22 cellular contexts compared by ENCODE assay signal in the genomic region with DNA sequence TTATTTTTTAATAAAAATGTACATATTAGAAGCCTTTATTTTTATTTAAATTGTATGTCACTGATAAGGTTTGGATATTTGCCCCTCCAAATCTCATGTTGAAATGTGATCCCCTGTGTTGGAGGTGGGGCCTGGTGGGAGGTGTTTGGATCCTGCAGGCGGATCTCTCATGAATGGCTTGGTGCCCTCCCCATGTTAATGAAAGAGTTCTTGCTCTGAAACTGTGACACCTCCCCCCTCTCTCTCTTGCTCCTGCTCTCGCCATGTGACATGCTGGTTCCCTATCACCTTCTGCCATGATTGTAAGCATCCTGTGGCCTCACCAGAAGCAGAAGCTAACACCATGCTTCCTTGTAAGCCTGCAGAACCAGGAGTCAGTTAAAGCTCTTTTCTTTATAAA. TPM values are rescaled to one million over a fixed set of nuclear protein-coding genes. Genes with fewer than 3 reads are reported as not detected.
DNase-seq lines count a peak whose midpoint lies in the region; ATAC-seq, FAIRE-seq and TF ChIP-seq lines count a peak whose summit lies in the region.
"Had no signal": no experiment of that assay in that cellular context is flagged by ENCODE, and none has a peak within 500 bp of the region (broad histone marks: within the 10 kb centered on the region; RNA-seq: fewer than 3 reads in every experiment).

No MANE protein-coding gene starts in this region.

- H3K4me1 ChIP-seq in IMR-90 (ENCODE audit: control insufficient read depth, insufficient read depth, low read length) (no peaks in the 10 kb centered on the region), mesendoderm (ENCODE audit: control insufficient read depth, low read depth, low read length) (no peaks in the 10 kb centered on the region), smooth muscle cell (ENCODE audit: low read depth) (peaks cover 18% of the 10 kb centered on the region)
- H3K4me1 ChIP-seq: BE2C, Caco-2 had no signal

- no peaks in the 10 kb centered on the region for H3K79me2 ChIP-seq in mesendoderm (ENCODE audit: control insufficient read depth, insufficient read depth, low read length)
- no peaks in the 10 kb centered on the region for H3K79me2 ChIP-seq in smooth muscle cell (ENCODE audit: low read depth)

- H3F3A ChIP-seq in smooth muscle cell (ENCODE audit: low read depth) = peaks cover 4% of the 10 kb centered on the region

- dilution Hi-C loops in IMR-90 (cut with HindIII; ENCODE audit: low sequenced_read_pairs, unreplicated experiment) = no loop called here

- no peak overlapping the region for H3K9ac ChIP-seq in IMR-90 (ENCODE audit: low read depth, low read length)
- no peak overlapping the region for H3K9ac ChIP-seq in mesendoderm (ENCODE audit: low read length)
- H3K9ac ChIP-seq in smooth muscle cell (ENCODE audit: low read depth) = no peak overlapping the region

- H2BK5ac ChIP-seq in IMR-90 (ENCODE audit: low read depth, low read length, poor library complexity, severe bottlenecking) (no peak overlapping the region), mesendoderm (ENCODE audit: low read length) (no peak overlapping the region)

- H3K36me3 ChIP-seq in IMR-90 (ENCODE audit: control insufficient read depth, insufficient read depth, low read length) (no peaks in the 10 kb centered on the region), mesendoderm (ENCODE audit: control insufficient read depth, insufficient read depth, low read length) (no peaks in the 10 kb centered on the region), smooth muscle cell (ENCODE audit: low read depth) (no peaks in the 10 kb centered on the region)
- H3K36me3 ChIP-seq: BE2C had no signal

- no peaks in the 10 kb centered on the region for H3K27me3 ChIP-seq in IMR-90 (ENCODE audit: control insufficient read depth, insufficient read depth, low read length)
- no peaks in the 10 kb centered on the region for H3K27me3 ChIP-seq in mesendoderm (ENCODE audit: insufficient read depth, low read length, poor library complexity)
- no peaks in the 10 kb centered on the region for H3K27me3 ChIP-seq in smooth muscle cell (ENCODE audit: low read depth)

- H2BK20ac ChIP-seq in IMR-90 (ENCODE audit: low read depth, low read length) = no peak overlapping the region

- no peaks in the 10 kb centered on the region for H4K20me1 ChIP-seq in IMR-90 (ENCODE audit: insufficient read depth, low read length)
- no peaks in the 10 kb centered on the region for H4K20me1 ChIP-seq in smooth muscle cell (ENCODE audit: low read depth)

- peak overlapping the region; percentile 28; the same call in 1 of the 2 replicates for H2AK5ac ChIP-seq in IMR-90 (ENCODE audit: low read depth, low read length)
- H2AK5ac ChIP-seq in mesendoderm (ENCODE audit: low read length) = no peak overlapping the region

- H3K4me2 ChIP-seq in IMR-90 (ENCODE audit: low read depth, low read length) = no peak overlapping the region
- H3K4me2 ChIP-seq in mesendoderm (ENCODE audit: low read length) = no peak overlapping the region
- peak overlapping the region; percentile 71 for H3K4me2 ChIP-seq in smooth muscle cell

- no peaks in the 10 kb centered on the region for H3K9me3 ChIP-seq in IMR-90 (ENCODE audit: control insufficient read depth, insufficient read depth, low read length)
- H3K9me3 ChIP-seq in smooth muscle cell (replicated peaks; ENCODE audit: low read depth) = no peaks in the 10 kb centered on the region
- H3K9me3 ChIP-seq: BE2C, Caco-2 had no signal

- no peak for TF ChIP-seq RAD21 in IMR-90 (IDR thresholded peaks at IDR 0.05; ENCODE audit: low read length)

- no peak overlapping the region for H2AK9ac ChIP-seq in IMR-90 (replicated peaks; ENCODE audit: low read depth, low read length, poor library complexity)

- POLR2A ChIA-PET in IMR-90 (lab: Charles Lee; ENCODE audit: unreplicated experiment) = no interaction called here

- in situ Hi-C loops in IMR-90 (cut with MboI; ENCODE audit: low sequenced_read_pairs) = loop anchor here (10.0 kb wide), 1 partner anchor 396 kb away; no protein-coding TSS in a partner anchor

- H4K8ac ChIP-seq in IMR-90 (ENCODE audit: low read depth in 2 of 2, low read length in 2 of 2) (no peak overlapping the region), mesendoderm (ENCODE audit: low read depth, low read length) (no peak overlapping the region)

- H3K23ac ChIP-seq in IMR-90 (ENCODE audit: low read depth, low read length) (no peak overlapping the region), mesendoderm (ENCODE audit: low read length) (no peak overlapping the region)

- no peak for TF ChIP-seq POLR2A in IMR-90 (IDR thresholded peaks at IDR 0.05; ENCODE audit: low read depth, low read length)

- CTCF ChIA-PET in IMR-90 (lab: Yijun Ruan, JAX) = no interaction called here

- no peak overlapping the region for H3K4ac ChIP-seq in IMR-90 (ENCODE audit: low read depth, low read length)
- no peak overlapping the region for H3K4ac ChIP-seq in mesendoderm (ENCODE audit: low read depth, low read length)

- WGBS in IMR-90 (ENCODE audit: extremely low coverage in 2 of 2, insufficient read length in 1 of 2), 2 experiments = no CpG with 5 or more reads among the region's 2 CpGs
- no CpG with 5 or more reads among the region's 2 CpGs for WGBS in mesendoderm (ENCODE audit: extremely low coverage, insufficient coverage, low lambda C conversion rate)
- 96% methylated on average over 2 of the region's 2 CpGs for WGBS in smooth muscle cell (ENCODE audit: low lambda C conversion rate)

- TF ChIP-seq CTCF in IMR-90 (conservative IDR thresholded peaks at IDR 0.05; ENCODE audit: low read depth, low read length) (no peak), smooth muscle cell (IDR thresholded peaks at IDR 0.05; ENCODE audit: borderline replicate concordance, insufficient read depth, poor library complexity, severe bottlenecking) (no peak)

- no peak overlapping the region for H3K4me3 ChIP-seq in IMR-90 (ENCODE audit: insufficient read depth, low read depth, low read length)
- no peak overlapping the region for H3K4me3 ChIP-seq in mesendoderm (ENCODE audit: low read length)
- H3K4me3 ChIP-seq in smooth muscle cell = no peak overlapping the region

- H3K79me1 ChIP-seq in IMR-90 (ENCODE audit: low read depth in 1 of 2, low read length in 2 of 2) (no peaks in the 10 kb centered on the region), mesendoderm (ENCODE audit: low read length) (no peaks in the 10 kb centered on the region)

- no peak for DNase-seq in IMR-90
- DNase-seq in left lobe of liver (ENCODE audit: low spot score) = peak; percentile 65
- peak; percentile 25 for DNase-seq in mesendoderm
- no peak for DNase-seq in smooth muscle cell (lab: John Stamatoyannopoulos, UW; ENCODE audit: unreplicated experiment)
- DNase-seq in NCI-H82 (lab: John Stamatoyannopoulos, UW) = no peak
- DNase-seq in superior temporal gyrus (ENCODE audit: extremely low spot score) = no peak
- no peak for DNase-seq in urothelium cell line (ENCODE audit: low spot score)
- DNase-seq: BE2C; C1 segment of cervical spinal cord; Caco-2; CD4-positive, CD25-positive, alpha-beta regulatory T cell; GDM1; HCEC 1CT; KBM-7 had no signal

- H3K27ac ChIP-seq in IMR-90 (ENCODE audit: insufficient read depth, low read length) (no peak overlapping the region), mesendoderm (ENCODE audit: low read depth, low read length) (no peak overlapping the region), smooth muscle cell (ENCODE audit: low read depth) (no peak overlapping the region)
- H3K27ac ChIP-seq: HL-60 had no signal

- no peak overlapping the region for H4K91ac ChIP-seq in IMR-90 (ENCODE audit: insufficient read depth, low read depth, low read length)

- intact Hi-C loops in IMR-90 (cut with micrococcal nuclease) = no loop called here

- H2BK15ac ChIP-seq in IMR-90 (ENCODE audit: low read depth, low read length) = no peak overlapping the region
- no peak overlapping the region for H2BK15ac ChIP-seq in mesendoderm (replicated peaks; ENCODE audit: low read depth)

- no peak overlapping the region for H3K14ac ChIP-seq in IMR-90 (replicated peaks; ENCODE audit: low read depth, low read length)

- BruUV-seq in IMR-90 (replicated peaks; lab: Mats Ljungman, UMichigan) = no TSS peak

- H2BK120ac ChIP-seq in IMR-90 (ENCODE audit: low read depth, low read length) (no peak overlapping the region), mesendoderm (ENCODE audit: low read depth, low read length) (no peak overlapping the region)

- H2AFZ ChIP-seq in IMR-90 (replicated peaks; ENCODE audit: low read length, poor library complexity) (no peak overlapping the region), smooth muscle cell (ENCODE audit: low read depth) (peak overlapping the region; percentile 15)

- H4K5ac ChIP-seq in IMR-90 (ENCODE audit: low read depth, low read length) (no peak overlapping the region), mesendoderm (ENCODE audit: low read length) (no peak overlapping the region)

- H3K56ac ChIP-seq in IMR-90 (ENCODE audit: extremely low read depth, insufficient read depth, low read length) = no peak overlapping the region
- H3K56ac ChIP-seq in mesendoderm (ENCODE audit: low read length) = no peak overlapping the region

- ATAC-seq in IMR-90 (ENCODE audit: low read depth) = no peak
- ATAC-seq in left lobe of liver = peak; percentile 61
- ATAC-seq in GM19023 (IDR thresholded peaks at IDR 0.05; ENCODE audit: unreplicated experiment) = no peak

- H3K9me1 ChIP-seq in IMR-90 (ENCODE audit: insufficient read depth, low read length) = no peaks in the 10 kb centered on the region

- H3K18ac ChIP-seq in IMR-90 (ENCODE audit: low read depth, low read length) = no peak overlapping the region
- no peak overlapping the region for H3K18ac ChIP-seq in mesendoderm (ENCODE audit: low read length)

- FAIRE-seq in urothelium cell line (lab: Jason Lieb, UNC) = no peak
- FAIRE-seq: D721Med, GM12892, GM18507 had no signal

TF ChIP-seq in IMR-90, 13 proteins besides CTCF, POLR2A, EP300 and RAD21 (continues in another document):
- TF ChIP-seq NFE2L2 (IDR thresholded peaks at IDR 0.05; ENCODE audit: low read depth, low read length) = no peak
- TF ChIP-seq CEBPB (IDR thresholded peaks at IDR 0.05; ENCODE audit: low read depth, low read length) = no peak
- TF ChIP-seq ELK1 (IDR thresholded peaks at IDR 0.05; ENCODE audit: borderline replicate concordance, low read depth, low read length) = no peak

RNA-seq across cellular contexts. Expression of gene AGTR1, which starts 13.0 kb away (rescaled TPM):
- total RNA-seq in IMR-90 (2012; rRNA removed) (2.7 and 3.3 TPM in 2 replicates), left lobe of liver (25.5 TPM), smooth muscle cell (4.0 and 5.8 TPM in 2 replicates)
- polyA plus RNA-seq in IMR-90 (2012; rRNA removed) (2.1 and 2.2 TPM in 2 replicates), smooth muscle cell (0.98 and 3.2 TPM in 2 replicates)
- 0.60 and 0.82 TPM in 2 replicates for polyA plus RNA-seq in IMR-90 (2012; cell fraction: cytosol; rRNA removed)
- 0.46 and 3.2 TPM in 2 replicates for polyA plus RNA-seq in IMR-90 (2012; cell fraction: nucleus; rRNA removed; ENCODE audit: low replicate concordance)
- 0.14 TPM for polyA plus RNA-seq in mesendoderm (2013, experiment 1 of 2)
- 0.17 TPM for polyA plus RNA-seq in mesendoderm (2013, experiment 2 of 2)
- total RNA-seq: A172; Caco-2; CD4-positive, CD25-positive, alpha-beta regulatory T cell; HT1080 had no signal
- polyA plus RNA-seq: CD4-positive, CD25-positive, alpha-beta regulatory T cell; IgD-negative memory B cell had no signal

Comparison
In these comparisons a context has a peak if more than half of its experiments do, and no peak if none do; other contexts are left out.
1. DNase-seq: peak in left lobe of liver (single experiment) and mesendoderm (single experiment); none in IMR-90 (single experiment), smooth muscle cell (single experiment), NCI-H82 (single experiment), superior temporal gyrus (single experiment) and urothelium cell line (single experiment).